Comparison of ENCODE assay signal across 31 cellular contexts in genomic region chr10:117646718-117647117, GRCh38.
"Had no signal": no experiment of that assay in that cellular context is flagged by ENCODE, and none has a peak within 500 bp of the region (broad histone marks: within the 10 kb centered on the region; RNA-seq: fewer than 3 reads in every experiment).

No MANE protein-coding gene starts in this region.

- H3K36me3 Mint-ChIP-seq: activated CD8-positive, alpha-beta memory T cell treated with anti-CD3 and anti-CD28 coated beads, Interleukin-2, amount 10 ng/mL, durations not matched to agents 7 days and 5 days; activated naive CD4-positive, alpha-beta T cell treated with anti-CD3 and anti-CD28 coated beads, Interleukin-2, amount 10 ng/mL, durations not matched to agents 7 days and 5 days; activated naive CD4-positive, alpha-beta T cell treated with anti-CD3 and anti-CD28 coated beads, Interleukin-2, amount 50 U/mL, for 24 hours; activated naive CD8-positive, alpha-beta T cell; activated naive CD8-positive, alpha-beta T cell treated with anti-CD3 and anti-CD28 coated beads, Interleukin-2, amount 10 ng/mL, durations not matched to agents 7 days and 5 days; brain; WTC11 had no signal

- H3K4me3 Mint-ChIP-seq: activated CD4-positive, alpha-beta memory T cell treated with anti-CD3 and anti-CD28 coated beads, Interleukin-2, amount 10 ng/mL, durations not matched to agents 7 days and 5 days; activated CD4-positive, alpha-beta T cell treated with anti-CD3 and anti-CD28 coated beads for 36 hours; activated CD4-positive, alpha-beta T cell treated with anti-CD3 and anti-CD28 coated beads, Interleukin-2, amount 10 ng/mL, durations not matched to agents 7 days and 5 days; activated CD8-positive, alpha-beta memory T cell treated with anti-CD3 and anti-CD28 coated beads, Interleukin-2, amount 10 ng/mL, durations not matched to agents 7 days and 5 days; activated CD8-positive, alpha-beta T cell treated with anti-CD3 and anti-CD28 coated beads, Interleukin-2, amount 10 ng/mL, durations not matched to agents 7 days and 5 days; activated naive CD4-positive, alpha-beta T cell treated with anti-CD3 and anti-CD28 coated beads, Interleukin-2, amount 10 ng/mL, durations not matched to agents 7 days and 5 days; activated naive CD4-positive, alpha-beta T cell treated with anti-CD3 and anti-CD28 coated beads, Interleukin-2, amount 50 U/mL, for 24 hours; activated naive CD8-positive, alpha-beta T cell; activated naive CD8-positive, alpha-beta T cell treated with anti-CD3 and anti-CD28 coated beads, Interleukin-2, amount 10 ng/mL, durations not matched to agents 7 days and 5 days; activated naive CD8-positive, alpha-beta T cell treated with anti-CD3 and anti-CD28 coated beads, Interleukin-2, amount 50 U/mL, for 24 hours; activated T-cell treated with anti-CD3 and anti-CD28 coated beads, Interleukin-2, amount 50 U/mL, for 24 hours; brain; central memory CD8-positive, alpha-beta T cell; WTC11 had no signal

- H3K9me3 Mint-ChIP-seq: activated CD4-positive, alpha-beta memory T cell treated with anti-CD3 and anti-CD28 coated beads, Interleukin-2, amount 10 ng/mL, durations not matched to agents 7 days and 5 days; activated naive CD4-positive, alpha-beta T cell treated with anti-CD3 and anti-CD28 coated beads, Interleukin-2, amount 50 U/mL, for 24 hours had no signal

- H3K27ac Mint-ChIP-seq: activated CD4-positive, alpha-beta memory T cell treated with anti-CD3 and anti-CD28 coated beads, Interleukin-2, amount 10 ng/mL, durations not matched to agents 7 days and 5 days; activated CD4-positive, alpha-beta T cell treated with anti-CD3 and anti-CD28 coated beads for 36 hours; activated CD4-positive, alpha-beta T cell treated with anti-CD3 and anti-CD28 coated beads, Interleukin-2, amount 10 ng/mL, durations not matched to agents 7 days and 5 days; activated CD8-positive, alpha-beta memory T cell treated with anti-CD3 and anti-CD28 coated beads, Interleukin-2, amount 10 ng/mL, durations not matched to agents 7 days and 5 days; activated CD8-positive, alpha-beta T cell treated with anti-CD3 and anti-CD28 coated beads, Interleukin-2, amount 10 ng/mL, durations not matched to agents 7 days and 5 days; activated naive CD4-positive, alpha-beta T cell treated with anti-CD3 and anti-CD28 coated beads, Interleukin-2, amount 10 ng/mL, durations not matched to agents 7 days and 5 days; activated naive CD4-positive, alpha-beta T cell treated with anti-CD3 and anti-CD28 coated beads, Interleukin-2, amount 50 U/mL, for 24 hours; activated naive CD8-positive, alpha-beta T cell; activated naive CD8-positive, alpha-beta T cell treated with anti-CD3 and anti-CD28 coated beads, Interleukin-2, amount 10 ng/mL, durations not matched to agents 7 days and 5 days; activated naive CD8-positive, alpha-beta T cell treated with anti-CD3 and anti-CD28 coated beads, Interleukin-2, amount 50 U/mL, for 24 hours; activated T-cell treated with anti-CD3 and anti-CD28 coated beads, Interleukin-2, amount 50 U/mL, for 24 hours; activated T-helper 2 cell treated with anti-CD3 and anti-CD28 coated beads, Interferon-gamma antibody, Interleukin-2, Interleukin-4, amounts not matched to agents 10 μg/mL and 5 μg/mL and 100 μg/mL, durations not matched to agents 14 hours and 24 hours and 36 hours; WTC11 had no signal

- H3K27me3 Mint-ChIP-seq: activated naive CD4-positive, alpha-beta T cell treated with anti-CD3 and anti-CD28 coated beads, Interleukin-2, amount 10 ng/mL, durations not matched to agents 7 days and 5 days had no signal

- DNase-seq: activated CD4-positive, alpha-beta memory T cell treated with anti-CD3 and anti-CD28 coated beads, Interleukin-2, amount 10 ng/mL, durations not matched to agents 7 days and 5 days; activated CD4-positive, alpha-beta T cell treated with anti-CD3 and anti-CD28 coated beads for 1 hour; activated CD4-positive, alpha-beta T cell treated with anti-CD3 and anti-CD28 coated beads for 36 hours; activated CD4-positive, alpha-beta T cell treated with anti-CD3 and anti-CD28 coated beads for 48 hours; activated CD4-positive, alpha-beta T cell treated with anti-CD3 and anti-CD28 coated beads, Interleukin-2, amount 10 ng/mL, durations not matched to agents 7 days and 5 days; activated CD4-positive, alpha-beta T cell treated with anti-CD3 and anti-CD28 coated beads, Interleukin-2, amount 50 U/mL, for 48 hours; activated CD4-positive, CD25-positive, alpha-beta regulatory T cell; activated CD8-positive, alpha-beta memory T cell treated with anti-CD3 and anti-CD28 coated beads for 24 hours; activated CD8-positive, alpha-beta memory T cell treated with anti-CD3 and anti-CD28 coated beads, Interleukin-2, amount 10 ng/mL, durations not matched to agents 7 days and 5 days; activated CD8-positive, alpha-beta memory T cell treated with anti-CD3 and anti-CD28 coated beads, Interleukin-2, amount 50 U/mL, for 48 hours; activated CD8-positive, alpha-beta T cell treated with anti-CD3 and anti-CD28 coated beads, Interleukin-2, amount 10 ng/mL, durations not matched to agents 7 days and 5 days; activated effector memory CD4-positive, alpha-beta T cell treated with Interleukin-2 at 50 U/mL for 16 hours; activated gamma-delta T cell; activated naive CD4-positive, alpha-beta T cell treated with anti-CD3 and anti-CD28 coated beads, Interleukin-2, amount 10 ng/mL, durations not matched to agents 7 days and 5 days; activated naive CD4-positive, alpha-beta T cell treated with Interleukin-2 at 50 U/mL for 16 hours; activated naive CD8-positive, alpha-beta T cell treated with anti-CD3 and anti-CD28 coated beads, Interleukin-2, amount 10 ng/mL, durations not matched to agents 7 days and 5 days; activated naive CD8-positive, alpha-beta T cell treated with anti-CD3 and anti-CD28 coated beads, Interleukin-2, amount 50 U/mL, for 24 hours; activated T-cell treated with anti-CD3 and anti-CD28 coated beads, Interleukin-2, amount 50 U/mL, for 24 hours; activated T-cell treated with anti-CD3 and anti-CD28 coated beads, Interleukin-2, amount 50 U/mL, for 48 hours; amygdala; anterior cingulate cortex; caudate nucleus; colonic mucosa; T1000; WERI-Rb-1 had no signal

- H3K4me1 Mint-ChIP-seq: activated CD4-positive, alpha-beta memory T cell treated with anti-CD3 and anti-CD28 coated beads, Interleukin-2, amount 10 ng/mL, durations not matched to agents 7 days and 5 days; activated CD4-positive, alpha-beta T cell treated with anti-CD3 and anti-CD28 coated beads for 36 hours; activated CD4-positive, alpha-beta T cell treated with anti-CD3 and anti-CD28 coated beads, Interleukin-2, amount 10 ng/mL, durations not matched to agents 7 days and 5 days; activated CD8-positive, alpha-beta memory T cell treated with anti-CD3 and anti-CD28 coated beads, Interleukin-2, amount 10 ng/mL, durations not matched to agents 7 days and 5 days; activated naive CD4-positive, alpha-beta T cell treated with anti-CD3 and anti-CD28 coated beads, Interleukin-2, amount 10 ng/mL, durations not matched to agents 7 days and 5 days; activated naive CD4-positive, alpha-beta T cell treated with anti-CD3 and anti-CD28 coated beads, Interleukin-2, amount 50 U/mL, for 24 hours; activated naive CD8-positive, alpha-beta T cell treated with anti-CD3 and anti-CD28 coated beads, Interleukin-2, amount 10 ng/mL, durations not matched to agents 7 days and 5 days; activated naive CD8-positive, alpha-beta T cell treated with anti-CD3 and anti-CD28 coated beads, Interleukin-2, amount 50 U/mL, for 24 hours; central memory CD8-positive, alpha-beta T cell; WTC11 had no signal
